Comparison of ENCODE assay signal across 21 cellular contexts in the genomic region with DNA sequence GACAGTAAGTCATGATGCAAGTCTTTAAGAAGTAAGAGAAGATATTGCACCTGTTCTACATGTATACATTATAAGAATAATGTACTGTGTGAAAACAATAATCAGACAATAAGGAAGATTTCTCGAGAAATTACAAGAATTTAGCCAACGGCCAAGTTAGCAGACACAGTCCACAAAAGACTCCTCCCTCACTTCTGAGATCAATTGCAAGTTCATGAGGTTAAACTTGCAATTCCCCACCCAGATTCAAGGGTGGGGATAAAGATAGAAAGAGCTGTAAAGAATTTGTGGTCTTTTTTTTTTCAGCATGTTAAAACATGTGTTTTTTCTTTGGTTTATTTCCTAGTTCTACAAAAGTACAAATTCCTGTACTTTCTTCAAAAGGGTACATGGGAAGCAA. TPM values are rescaled to one million over a fixed set of nuclear protein-coding genes. Genes with fewer than 3 reads are reported as not detected.
"Had no signal": no experiment of that assay in that cellular context is flagged by ENCODE, and none has a peak within 500 bp of the region (broad histone marks: within the 10 kb centered on the region; RNA-seq: fewer than 3 reads in every experiment).

No MANE protein-coding gene starts in this region.

- H3K9ac ChIP-seq: neural progenitor cell, parathyroid adenoma had no signal

- H3K27ac Mint-ChIP-seq: effector memory CD8-positive, alpha-beta T cell; natural killer cell treated with Interleukin-12 subunit alpha and Interleukin-12 subunit beta and Interleukin-15 and Interleukin-18, amount 100 ng/mL, for 72 hours; neural progenitor cell; stimulated activated effector memory CD8-positive, alpha-beta T cell treated with anti-CD3 and anti-CD28 coated beads, Interleukin-12 subunit alpha, Interleukin-12 subunit beta, amount 100 ng/mL, for 72 hours had no signal

- H3K27me3 Mint-ChIP-seq: effector memory CD8-positive, alpha-beta T cell; natural killer cell treated with Interleukin-12 subunit alpha and Interleukin-12 subunit beta and Interleukin-15 and Interleukin-18, amount 100 ng/mL, for 72 hours had no signal

- H3K4me1 ChIP-seq: neural progenitor cell, parathyroid adenoma, prostate gland, testis had no signal

- H3K27ac ChIP-seq: lower lobe of right lung, neural progenitor cell, parathyroid adenoma, prostate gland, right lobe of liver, testis, upper lobe of right lung had no signal

- H3K36me3 ChIP-seq: gastrocnemius medialis, heart right ventricle, left lung, lower lobe of right lung, neural progenitor cell, prostate gland, right lobe of liver, tibial nerve, upper lobe of right lung had no signal

- H3K4me1 Mint-ChIP-seq: neural progenitor cell had no signal

- H2AFZ ChIP-seq: neural progenitor cell, parathyroid adenoma had no signal

- H3K4me3 Mint-ChIP-seq: effector memory CD8-positive, alpha-beta T cell; natural killer cell treated with Interleukin-12 subunit alpha and Interleukin-12 subunit beta and Interleukin-15 and Interleukin-18, amount 100 ng/mL, for 72 hours; neural progenitor cell; stimulated activated effector memory CD8-positive, alpha-beta T cell treated with anti-CD3 and anti-CD28 coated beads, Interleukin-12 subunit alpha, Interleukin-12 subunit beta, amount 100 ng/mL, for 72 hours had no signal

- H3K9me3 ChIP-seq: gastrocnemius medialis, lower lobe of right lung, prostate gland, right lobe of liver, testis, upper lobe of right lung had no signal

- H3K4me3 ChIP-seq: gastrocnemius medialis, heart right ventricle, left lung, lower lobe of right lung, neural progenitor cell, prostate gland, right lobe of liver, testis, tibial nerve, upper lobe of right lung had no signal

- H3K27me3 ChIP-seq: gastrocnemius medialis, heart right ventricle, left lung, neural progenitor cell, right lobe of liver, testis, tibial nerve, upper lobe of right lung had no signal

- H3K79me2 ChIP-seq: parathyroid adenoma had no signal

- H3K9me3 Mint-ChIP-seq: effector memory CD8-positive, alpha-beta T cell had no signal

- DNase-seq: effector memory CD8-positive, alpha-beta T cell; gastrocnemius medialis; heart right ventricle; hypothalamus; left lung; lower lobe of right lung; midbrain; occipital lobe; right lobe of liver; stimulated activated CD4-positive, alpha-beta T cell treated with anti-CD3 and anti-CD28 coated beads, Interleukin-4, amount 100 ng/mL, for 1 hour; stimulated activated CD8-positive, alpha-beta memory T cell treated with anti-CD3 and anti-CD28 coated beads, Interleukin-4, amount 100 ng/mL, for 48 hours; stimulated activated naive CD8-positive, alpha-beta T cell treated with anti-CD3 and anti-CD28 coated beads, Interleukin-15, Interleukin-2, amounts not matched to agents 100 U/mL and 50 U/mL, for 24 hours; testis; upper lobe of right lung had no signal

- H3K36me3 Mint-ChIP-seq: neural progenitor cell; stimulated activated effector memory CD8-positive, alpha-beta T cell treated with anti-CD3 and anti-CD28 coated beads, Interleukin-12 subunit alpha, Interleukin-12 subunit beta, amount 100 ng/mL, for 72 hours had no signal

- H3K4me2 ChIP-seq: neural progenitor cell had no signal

RNA-seq across cellular contexts. Expression of a gene that starts 34.7 kb away (rescaled TPM):
- total RNA-seq: fibroblast of villous mesenchyme; natural killer cell treated with Interleukin-12 subunit alpha and Interleukin-12 subunit beta and Interleukin-15 and Interleukin-18, amount 100 ng/mL, for 72 hours; occipital lobe had no signal
